In the genomic region with DNA sequence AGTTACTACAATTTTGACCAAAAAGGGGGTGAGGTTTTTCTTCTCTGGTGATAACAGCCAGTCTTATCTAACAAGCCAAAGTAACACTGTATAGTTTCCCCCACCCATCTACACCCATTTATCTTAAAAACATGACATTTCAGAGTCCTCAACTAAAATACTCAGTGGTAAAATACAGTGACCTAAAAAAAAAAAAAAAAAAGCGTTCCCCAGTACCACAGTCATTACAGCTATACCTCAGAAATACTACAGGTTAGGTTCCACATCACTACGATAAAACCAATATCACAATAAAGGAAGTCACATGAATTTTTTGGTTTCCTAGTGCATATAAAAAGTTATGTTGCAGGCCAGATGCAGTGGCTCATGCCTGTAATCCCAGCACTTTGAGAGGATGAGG, we compare ENCODE assay signal across 1 cellular context.
TF ChIP-seq lines count a peak whose summit lies in the region.

No MANE protein-coding gene starts in this region.

TF ChIP-seq in K562, 482 proteins besides CTCF, POLR2A, EP300 and RAD21 (continued from another document and continues in another):
- TF ChIP-seq, protein P1, sequence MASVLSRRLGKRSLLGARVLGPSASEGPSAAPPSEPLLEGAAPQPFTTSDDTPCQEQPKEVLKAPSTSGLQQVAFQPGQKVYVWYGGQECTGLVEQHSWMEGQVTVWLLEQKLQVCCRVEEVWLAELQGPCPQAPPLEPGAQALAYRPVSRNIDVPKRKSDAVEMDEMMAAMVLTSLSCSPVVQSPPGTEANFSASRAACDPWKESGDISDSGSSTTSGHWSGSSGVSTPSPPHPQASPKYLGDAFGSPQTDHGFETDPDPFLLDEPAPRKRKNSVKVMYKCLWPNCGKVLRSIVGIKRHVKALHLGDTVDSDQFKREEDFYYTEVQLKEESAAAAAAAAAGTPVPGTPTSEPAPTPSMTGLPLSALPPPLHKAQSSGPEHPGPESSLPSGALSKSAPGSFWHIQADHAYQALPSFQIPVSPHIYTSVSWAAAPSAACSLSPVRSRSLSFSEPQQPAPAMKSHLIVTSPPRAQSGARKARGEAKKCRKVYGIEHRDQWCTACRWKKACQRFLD (CRISPR knock-in tag; IDR thresholded peaks at IDR 0.05) = peak; percentile 45; the same call in 1 of the 2 replicates
- TF ChIP-seq RAD51 (IDR thresholded peaks at IDR 0.05; ENCODE audit: borderline replicate concordance, low read depth) (no peak), ZNF384 (IDR thresholded peaks at IDR 0.05; ENCODE audit: low read depth, low read length) (peak; percentile 84), SMARCA4 (IDR thresholded peaks at IDR 0.05) (peak; percentile 74), LEF1 (IDR thresholded peaks at IDR 0.05) (0 out of 2 replicates have a peak, but pooled peaks have one; percentile 26), ZNF586 (CRISPR knock-in tag; conservative IDR thresholded peaks at IDR 0.05) (no peak), VEZF1 (CRISPR knock-in tag; IDR thresholded peaks at IDR 0.05) (peak; percentile 37; the same call in 1 of the 2 replicates), SMARCC2 (IDR thresholded peaks at IDR 0.05; ENCODE audit: low read depth) (peak; percentile 48; the same call in 1 of the 2 replicates), TEAD4 (IDR thresholded peaks at IDR 0.05; ENCODE audit: low read length) (peak; percentile 55), TEAD4 (CRISPR knock-in tag; IDR thresholded peaks at IDR 0.05; ENCODE audit: borderline replicate concordance) (no peak), ZEB2 (IDR thresholded peaks at IDR 0.05) (no peak), HNRNPUL1 (IDR thresholded peaks at IDR 0.05; ENCODE audit: low read length) (no peak), HDAC1 (IDR thresholded peaks at IDR 0.05) (0 out of 4 replicates have a peak, but pooled peaks of 1 of the 2 experiments have one; percentile 38), SMARCE1 (IDR thresholded peaks at IDR 0.05) (peak; percentile 66), MEIS2 (IDR thresholded peaks at IDR 0.05; ENCODE audit: partially characterized antibody) (peak; percentile 91), WHSC1 (IDR thresholded peaks at IDR 0.05; ENCODE audit: low read length) (no peak), ZC3H4 (CRISPR knock-in tag; IDR thresholded peaks at IDR 0.05; ENCODE audit: borderline replicate concordance) (no peak), PHF20 (IDR thresholded peaks at IDR 0.05; ENCODE audit: partially characterized antibody) (no peak), RCOR1 (IDR thresholded peaks at IDR 0.05; ENCODE audit: borderline replicate concordance in 1 of 2, low read depth in 2 of 2, low read length in 2 of 2) (peak in 1 of 2 experiments; percentile 52; a peak in 1 of 4 replicates), KAT2B (IDR thresholded peaks at IDR 0.05; ENCODE audit: low read depth, low read length) (no peak), KAT7 (CRISPR knock-in tag; IDR thresholded peaks at IDR 0.05; ENCODE audit: borderline replicate concordance) (no peak), NBN (IDR thresholded peaks at IDR 0.05; ENCODE audit: low read depth) (peak; percentile 48; the same call in 1 of the 2 replicates), EP400 (IDR thresholded peaks at IDR 0.05) (peak; percentile 37; the same call in 1 of the 2 replicates), ZFP30 (CRISPR knock-in tag; IDR thresholded peaks at IDR 0.05; ENCODE audit: borderline replicate concordance) (no peak), ZC3H11A (IDR thresholded peaks at IDR 0.05; ENCODE audit: low read depth, low read length) (no peak), MXI1 (IDR thresholded peaks at IDR 0.05; ENCODE audit: low read depth, low read length) (no peak), STAG1 (CRISPR knock-in tag; IDR thresholded peaks at IDR 0.05; ENCODE audit: borderline replicate concordance) (no peak)
- TF ChIP-seq, protein P2, sequence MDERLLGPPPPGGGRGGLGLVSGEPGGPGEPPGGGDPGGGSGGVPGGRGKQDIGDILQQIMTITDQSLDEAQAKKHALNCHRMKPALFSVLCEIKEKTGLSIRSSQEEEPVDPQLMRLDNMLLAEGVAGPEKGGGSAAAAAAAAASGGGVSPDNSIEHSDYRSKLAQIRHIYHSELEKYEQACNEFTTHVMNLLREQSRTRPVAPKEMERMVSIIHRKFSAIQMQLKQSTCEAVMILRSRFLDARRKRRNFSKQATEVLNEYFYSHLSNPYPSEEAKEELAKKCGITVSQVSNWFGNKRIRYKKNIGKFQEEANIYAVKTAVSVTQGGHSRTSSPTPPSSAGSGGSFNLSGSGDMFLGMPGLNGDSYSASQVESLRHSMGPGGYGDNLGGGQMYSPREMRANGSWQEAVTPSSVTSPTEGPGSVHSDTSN (CRISPR knock-in tag; IDR thresholded peaks at IDR 0.05; ENCODE audit: low read depth) = no peak
- TF ChIP-seq, protein P2 (tag; conservative IDR thresholded peaks at IDR 0.05; ENCODE audit: low read depth) = peak; percentile 84
- TF ChIP-seq, protein P3, sequence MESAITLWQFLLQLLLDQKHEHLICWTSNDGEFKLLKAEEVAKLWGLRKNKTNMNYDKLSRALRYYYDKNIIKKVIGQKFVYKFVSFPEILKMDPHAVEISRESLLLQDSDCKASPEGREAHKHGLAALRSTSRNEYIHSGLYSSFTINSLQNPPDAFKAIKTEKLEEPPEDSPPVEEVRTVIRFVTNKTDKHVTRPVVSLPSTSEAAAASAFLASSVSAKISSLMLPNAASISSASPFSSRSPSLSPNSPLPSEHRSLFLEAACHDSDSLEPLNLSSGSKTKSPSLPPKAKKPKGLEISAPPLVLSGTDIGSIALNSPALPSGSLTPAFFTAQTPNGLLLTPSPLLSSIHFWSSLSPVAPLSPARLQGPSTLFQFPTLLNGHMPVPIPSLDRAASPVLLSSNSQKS (CRISPR knock-in tag; IDR thresholded peaks at IDR 0.05) = no peak
- TF ChIP-seq, protein P4, sequence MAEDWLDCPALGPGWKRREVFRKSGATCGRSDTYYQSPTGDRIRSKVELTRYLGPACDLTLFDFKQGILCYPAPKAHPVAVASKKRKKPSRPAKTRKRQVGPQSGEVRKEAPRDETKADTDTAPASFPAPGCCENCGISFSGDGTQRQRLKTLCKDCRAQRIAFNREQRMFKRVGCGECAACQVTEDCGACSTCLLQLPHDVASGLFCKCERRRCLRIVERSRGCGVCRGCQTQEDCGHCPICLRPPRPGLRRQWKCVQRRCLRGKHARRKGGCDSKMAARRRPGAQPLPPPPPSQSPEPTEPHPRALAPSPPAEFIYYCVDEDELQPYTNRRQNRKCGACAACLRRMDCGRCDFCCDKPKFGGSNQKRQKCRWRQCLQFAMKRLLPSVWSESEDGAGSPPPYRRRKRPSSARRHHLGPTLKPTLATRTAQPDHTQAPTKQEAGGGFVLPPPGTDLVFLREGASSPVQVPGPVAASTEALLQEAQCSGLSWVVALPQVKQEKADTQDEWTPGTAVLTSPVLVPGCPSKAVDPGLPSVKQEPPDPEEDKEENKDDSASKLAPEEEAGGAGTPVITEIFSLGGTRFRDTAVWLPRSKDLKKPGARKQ (CRISPR knock-in tag; IDR thresholded peaks at IDR 0.05) = no peak
- TF ChIP-seq, protein P5, sequence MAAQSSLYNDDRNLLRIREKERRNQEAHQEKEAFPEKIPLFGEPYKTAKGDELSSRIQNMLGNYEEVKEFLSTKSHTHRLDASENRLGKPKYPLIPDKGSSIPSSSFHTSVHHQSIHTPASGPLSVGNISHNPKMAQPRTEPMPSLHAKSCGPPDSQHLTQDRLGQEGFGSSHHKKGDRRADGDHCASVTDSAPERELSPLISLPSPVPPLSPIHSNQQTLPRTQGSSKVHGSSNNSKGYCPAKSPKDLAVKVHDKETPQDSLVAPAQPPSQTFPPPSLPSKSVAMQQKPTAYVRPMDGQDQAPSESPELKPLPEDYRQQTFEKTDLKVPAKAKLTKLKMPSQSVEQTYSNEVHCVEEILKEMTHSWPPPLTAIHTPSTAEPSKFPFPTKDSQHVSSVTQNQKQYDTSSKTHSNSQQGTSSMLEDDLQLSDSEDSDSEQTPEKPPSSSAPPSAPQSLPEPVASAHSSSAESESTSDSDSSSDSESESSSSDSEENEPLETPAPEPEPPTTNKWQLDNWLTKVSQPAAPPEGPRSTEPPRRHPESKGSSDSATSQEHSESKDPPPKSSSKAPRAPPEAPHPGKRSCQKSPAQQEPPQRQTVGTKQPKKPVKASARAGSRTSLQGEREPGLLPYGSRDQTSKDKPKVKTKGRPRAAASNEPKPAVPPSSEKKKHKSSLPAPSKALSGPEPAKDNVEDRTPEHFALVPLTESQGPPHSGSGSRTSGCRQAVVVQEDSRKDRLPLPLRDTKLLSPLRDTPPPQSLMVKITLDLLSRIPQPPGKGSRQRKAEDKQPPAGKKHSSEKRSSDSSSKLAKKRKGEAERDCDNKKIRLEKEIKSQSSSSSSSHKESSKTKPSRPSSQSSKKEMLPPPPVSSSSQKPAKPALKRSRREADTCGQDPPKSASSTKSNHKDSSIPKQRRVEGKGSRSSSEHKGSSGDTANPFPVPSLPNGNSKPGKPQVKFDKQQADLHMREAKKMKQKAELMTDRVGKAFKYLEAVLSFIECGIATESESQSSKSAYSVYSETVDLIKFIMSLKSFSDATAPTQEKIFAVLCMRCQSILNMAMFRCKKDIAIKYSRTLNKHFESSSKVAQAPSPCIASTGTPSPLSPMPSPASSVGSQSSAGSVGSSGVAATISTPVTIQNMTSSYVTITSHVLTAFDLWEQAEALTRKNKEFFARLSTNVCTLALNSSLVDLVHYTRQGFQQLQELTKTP (IDR thresholded peaks at IDR 0.05; ENCODE audit: low read depth in 1 of 2, partially characterized antibody in 2 of 2) = peak in 1 of 2 experiments; percentile 32
- TF ChIP-seq, protein P6, sequence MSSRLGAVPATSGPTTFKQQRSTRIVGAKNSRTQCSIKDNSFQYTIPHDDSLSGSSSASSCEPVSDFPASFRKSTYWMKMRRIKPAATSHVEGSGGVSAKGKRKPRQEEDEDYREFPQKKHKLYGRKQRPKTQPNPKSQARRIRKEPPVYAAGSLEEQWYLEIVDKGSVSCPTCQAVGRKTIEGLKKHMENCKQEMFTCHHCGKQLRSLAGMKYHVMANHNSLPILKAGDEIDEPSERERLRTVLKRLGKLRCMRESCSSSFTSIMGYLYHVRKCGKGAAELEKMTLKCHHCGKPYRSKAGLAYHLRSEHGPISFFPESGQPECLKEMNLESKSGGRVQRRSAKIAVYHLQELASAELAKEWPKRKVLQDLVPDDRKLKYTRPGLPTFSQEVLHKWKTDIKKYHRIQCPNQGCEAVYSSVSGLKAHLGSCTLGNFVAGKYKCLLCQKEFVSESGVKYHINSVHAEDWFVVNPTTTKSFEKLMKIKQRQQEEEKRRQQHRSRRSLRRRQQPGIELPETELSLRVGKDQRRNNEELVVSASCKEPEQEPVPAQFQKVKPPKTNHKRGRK (tag; IDR thresholded peaks at IDR 0.05) = no peak
- TF ChIP-seq, protein P7, sequence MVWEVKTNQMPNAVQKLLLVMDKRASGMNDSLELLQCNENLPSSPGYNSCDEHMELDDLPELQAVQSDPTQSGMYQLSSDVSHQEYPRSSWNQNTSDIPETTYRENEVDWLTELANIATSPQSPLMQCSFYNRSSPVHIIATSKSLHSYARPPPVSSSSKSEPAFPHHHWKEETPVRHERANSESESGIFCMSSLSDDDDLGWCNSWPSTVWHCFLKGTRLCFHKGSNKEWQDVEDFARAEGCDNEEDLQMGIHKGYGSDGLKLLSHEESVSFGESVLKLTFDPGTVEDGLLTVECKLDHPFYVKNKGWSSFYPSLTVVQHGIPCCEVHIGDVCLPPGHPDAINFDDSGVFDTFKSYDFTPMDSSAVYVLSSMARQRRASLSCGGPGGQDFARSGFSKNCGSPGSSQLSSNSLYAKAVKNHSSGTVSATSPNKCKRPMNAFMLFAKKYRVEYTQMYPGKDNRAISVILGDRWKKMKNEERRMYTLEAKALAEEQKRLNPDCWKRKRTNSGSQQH (CRISPR knock-in tag; IDR thresholded peaks at IDR 0.05) = no peak
- TF ChIP-seq, protein P8, sequence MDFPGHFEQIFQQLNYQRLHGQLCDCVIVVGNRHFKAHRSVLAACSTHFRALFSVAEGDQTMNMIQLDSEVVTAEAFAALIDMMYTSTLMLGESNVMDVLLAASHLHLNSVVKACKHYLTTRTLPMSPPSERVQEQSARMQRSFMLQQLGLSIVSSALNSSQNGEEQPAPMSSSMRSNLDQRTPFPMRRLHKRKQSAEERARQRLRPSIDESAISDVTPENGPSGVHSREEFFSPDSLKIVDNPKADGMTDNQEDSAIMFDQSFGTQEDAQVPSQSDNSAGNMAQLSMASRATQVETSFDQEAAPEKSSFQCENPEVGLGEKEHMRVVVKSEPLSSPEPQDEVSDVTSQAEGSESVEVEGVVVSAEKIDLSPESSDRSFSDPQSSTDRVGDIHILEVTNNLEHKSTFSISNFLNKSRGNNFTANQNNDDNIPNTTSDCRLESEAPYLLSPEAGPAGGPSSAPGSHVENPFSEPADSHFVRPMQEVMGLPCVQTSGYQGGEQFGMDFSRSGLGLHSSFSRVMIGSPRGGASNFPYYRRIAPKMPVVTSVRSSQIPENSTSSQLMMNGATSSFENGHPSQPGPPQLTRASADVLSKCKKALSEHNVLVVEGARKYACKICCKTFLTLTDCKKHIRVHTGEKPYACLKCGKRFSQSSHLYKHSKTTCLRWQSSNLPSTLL (IDR thresholded peaks at IDR 0.05) = no peak
- TF ChIP-seq, protein P9, sequence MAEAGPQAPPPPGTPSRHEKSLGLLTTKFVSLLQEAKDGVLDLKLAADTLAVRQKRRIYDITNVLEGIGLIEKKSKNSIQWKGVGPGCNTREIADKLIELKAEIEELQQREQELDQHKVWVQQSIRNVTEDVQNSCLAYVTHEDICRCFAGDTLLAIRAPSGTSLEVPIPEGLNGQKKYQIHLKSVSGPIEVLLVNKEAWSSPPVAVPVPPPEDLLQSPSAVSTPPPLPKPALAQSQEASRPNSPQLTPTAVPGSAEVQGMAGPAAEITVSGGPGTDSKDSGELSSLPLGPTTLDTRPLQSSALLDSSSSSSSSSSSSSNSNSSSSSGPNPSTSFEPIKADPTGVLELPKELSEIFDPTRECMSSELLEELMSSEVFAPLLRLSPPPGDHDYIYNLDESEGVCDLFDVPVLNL (CRISPR knock-in tag; IDR thresholded peaks at IDR 0.05; ENCODE audit: low read depth) = no peak
- TF ChIP-seq, protein P10, sequence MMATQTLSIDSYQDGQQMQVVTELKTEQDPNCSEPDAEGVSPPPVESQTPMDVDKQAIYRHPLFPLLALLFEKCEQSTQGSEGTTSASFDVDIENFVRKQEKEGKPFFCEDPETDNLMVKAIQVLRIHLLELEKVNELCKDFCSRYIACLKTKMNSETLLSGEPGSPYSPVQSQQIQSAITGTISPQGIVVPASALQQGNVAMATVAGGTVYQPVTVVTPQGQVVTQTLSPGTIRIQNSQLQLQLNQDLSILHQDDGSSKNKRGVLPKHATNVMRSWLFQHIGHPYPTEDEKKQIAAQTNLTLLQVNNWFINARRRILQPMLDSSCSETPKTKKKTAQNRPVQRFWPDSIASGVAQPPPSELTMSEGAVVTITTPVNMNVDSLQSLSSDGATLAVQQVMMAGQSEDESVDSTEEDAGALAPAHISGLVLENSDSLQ (IDR thresholded peaks at IDR 0.05) = peak; percentile 88
